ENCODE assay signal across 19 cellular contexts in genomic region chr12:96271469-96272199, GRCh38.
DNase-seq lines count a peak whose midpoint lies in the region; ATAC-seq and TF ChIP-seq lines count a peak whose summit lies in the region.
"Had no signal": no experiment of that assay in that cellular context is flagged by ENCODE, and none has a peak within 500 bp of the region (broad histone marks: within the 10 kb centered on the region; RNA-seq: fewer than 3 reads in every experiment).

No MANE protein-coding gene starts in this region.

- POLR2A ChIA-PET in activated CD8-positive, alpha-beta T cell treated with anti-CD3 and anti-CD28 coated beads for 36 hours (lab: Charles Lee) = no interaction called here
- POLR2A ChIA-PET in activated CD8-positive, alpha-beta T cell treated with anti-CD3 and anti-CD28 coated beads, Interleukin-2, amount 10 ng/mL, durations not matched to agents 7 days and 5 days (lab: Charles Lee) = interaction anchor here (0.5 to 1.5 kb wide), 3 partner anchors 39 to 128 kb away, joined by 3 to 4 read pairs (median 3); partner anchors contain the start of gene CDK17

- H3K27ac Mint-ChIP-seq in activated CD8-positive, alpha-beta T cell treated with anti-CD3 and anti-CD28 coated beads for 36 hours = peak overlapping the region; percentile 21
- H3K27ac Mint-ChIP-seq in activated CD8-positive, alpha-beta T cell treated with anti-CD3 and anti-CD28 coated beads, Interleukin-2, amount 10 ng/mL, durations not matched to agents 7 days and 5 days = no peak overlapping the region
- peak overlapping the region; percentile 41 for H3K27ac Mint-ChIP-seq in chondrocyte (ENCODE audit: unreplicated experiment)
- H3K27ac Mint-ChIP-seq: nephron had no signal

- peaks cover 20% of the 10 kb centered on the region for H3K4me1 Mint-ChIP-seq in activated CD8-positive, alpha-beta T cell treated with anti-CD3 and anti-CD28 coated beads for 36 hours (ENCODE audit: low read depth)
- peaks cover 3% of the 10 kb centered on the region for H3K4me1 Mint-ChIP-seq in activated CD8-positive, alpha-beta T cell treated with anti-CD3 and anti-CD28 coated beads, Interleukin-2, amount 10 ng/mL, durations not matched to agents 7 days and 5 days (ENCODE audit: low read depth)
- peaks cover 21% of the 10 kb centered on the region for H3K4me1 Mint-ChIP-seq in chondrocyte (ENCODE audit: low read depth)
- H3K4me1 Mint-ChIP-seq: nephron had no signal

- H3K27ac ChIP-seq in effector memory CD4-positive, alpha-beta T cell (ENCODE audit: insufficient read depth, low read length, poor library complexity, severe bottlenecking) = no peak overlapping the region
- H3K27ac ChIP-seq: vagina had no signal

- no peaks in the 10 kb centered on the region for H3K4me1 ChIP-seq in effector memory CD4-positive, alpha-beta T cell (ENCODE audit: control insufficient read depth, insufficient read depth, low read length, poor library complexity, severe bottlenecking)
- H3K4me1 ChIP-seq: vagina had no signal

- no peaks in the 10 kb centered on the region for H3K9me3 ChIP-seq in effector memory CD4-positive, alpha-beta T cell (ENCODE audit: control insufficient read depth, low read length)
- H3K9me3 ChIP-seq: vagina had no signal

- H3K36me3 Mint-ChIP-seq in activated CD8-positive, alpha-beta T cell treated with anti-CD3 and anti-CD28 coated beads for 36 hours (ENCODE audit: low read depth) = peaks cover 43% of the 10 kb centered on the region
- peaks cover 63% of the 10 kb centered on the region for H3K36me3 Mint-ChIP-seq in activated CD8-positive, alpha-beta T cell treated with anti-CD3 and anti-CD28 coated beads, Interleukin-2, amount 10 ng/mL, durations not matched to agents 7 days and 5 days (ENCODE audit: low read depth)
- H3K36me3 Mint-ChIP-seq in chondrocyte (ENCODE audit: low read depth) = peaks cover 19% of the 10 kb centered on the region

- H3K27me3 Mint-ChIP-seq in activated CD8-positive, alpha-beta T cell treated with anti-CD3 and anti-CD28 coated beads for 36 hours = no peaks in the 10 kb centered on the region
- no peaks in the 10 kb centered on the region for H3K27me3 Mint-ChIP-seq in activated CD8-positive, alpha-beta T cell treated with anti-CD3 and anti-CD28 coated beads, Interleukin-2, amount 10 ng/mL, durations not matched to agents 7 days and 5 days (ENCODE audit: low read depth)
- no peaks in the 10 kb centered on the region for H3K27me3 Mint-ChIP-seq in chondrocyte (ENCODE audit: low read depth)

- no peak for TF ChIP-seq CTCF in activated CD8-positive, alpha-beta T cell treated with anti-CD3 and anti-CD28 coated beads for 36 hours (IDR thresholded peaks at IDR 0.05)
- TF ChIP-seq CTCF in chondrocyte (IDR thresholded peaks at IDR 0.05) (no peak), omental fat pad (IDR thresholded peaks at IDR 0.05) (no peak)

- no peak for DNase-seq in activated CD8-positive, alpha-beta T cell treated with anti-CD3 and anti-CD28 coated beads for 36 hours
- no peak for DNase-seq in activated CD8-positive, alpha-beta T cell treated with anti-CD3 and anti-CD28 coated beads, Interleukin-2, amount 10 ng/mL, durations not matched to agents 7 days and 5 days
- DNase-seq in NCI-H460 (ENCODE audit: extremely low read depth, low read depth) = peak; percentile 5
- no peak for DNase-seq in chondrocyte (ENCODE audit: low spot score)
- no peak for DNase-seq in omental fat pad (ENCODE audit: low spot score)
- no peak for DNase-seq in SK-N-DZ (ENCODE audit: low spot score)
- DNase-seq in effector memory CD4-positive, alpha-beta T cell = no peak
- DNase-seq: activated CD4-positive, CD25-positive, alpha-beta regulatory T cell treated with anti-CD3 and anti-CD28 coated beads, Interleukin-2, amount 50 U/mL, for 72 hours; anterior cingulate cortex; EL; Karpas-422; NCI-H1436 treated with DMSO at 0.1 percent for 48 hours; NCI-H345; retina; substantia nigra had no signal

- no peak overlapping the region for H3K4me3 Mint-ChIP-seq in activated CD8-positive, alpha-beta T cell treated with anti-CD3 and anti-CD28 coated beads for 36 hours
- H3K4me3 Mint-ChIP-seq in activated CD8-positive, alpha-beta T cell treated with anti-CD3 and anti-CD28 coated beads, Interleukin-2, amount 10 ng/mL, durations not matched to agents 7 days and 5 days = no peak overlapping the region
- H3K4me3 Mint-ChIP-seq in chondrocyte (ENCODE audit: unreplicated experiment) = no peak overlapping the region
- H3K4me3 Mint-ChIP-seq: nephron had no signal

- CTCF ChIA-PET in activated CD8-positive, alpha-beta T cell treated with anti-CD3 and anti-CD28 coated beads for 36 hours (lab: Charles Lee) = interaction anchor here (1.4 kb wide), 1 partner anchor 19 kb away, joined by 4 read pairs; no protein-coding TSS in a partner anchor
- CTCF ChIA-PET in activated CD8-positive, alpha-beta T cell treated with anti-CD3 and anti-CD28 coated beads, Interleukin-2, amount 10 ng/mL, durations not matched to agents 7 days and 5 days (lab: Charles Lee) = no interaction called here

- H3K9me3 Mint-ChIP-seq in activated CD8-positive, alpha-beta T cell treated with anti-CD3 and anti-CD28 coated beads for 36 hours = no peaks in the 10 kb centered on the region
- H3K9me3 Mint-ChIP-seq in activated CD8-positive, alpha-beta T cell treated with anti-CD3 and anti-CD28 coated beads, Interleukin-2, amount 10 ng/mL, durations not matched to agents 7 days and 5 days (ENCODE audit: insufficient read depth) = no peaks in the 10 kb centered on the region
- no peaks in the 10 kb centered on the region for H3K9me3 Mint-ChIP-seq in chondrocyte (ENCODE audit: low read depth)
- H3K9me3 Mint-ChIP-seq: nephron had no signal

- no peak for ATAC-seq in activated CD8-positive, alpha-beta T cell treated with anti-CD3 and anti-CD28 coated beads for 36 hours
- ATAC-seq in activated CD8-positive, alpha-beta T cell treated with anti-CD3 and anti-CD28 coated beads, Interleukin-2, amount 10 ng/mL, durations not matched to agents 7 days and 5 days = no peak
- ATAC-seq in omental fat pad (ENCODE audit: low FRiP score) (peak; percentile 15), GM19463 (IDR thresholded peaks at IDR 0.05; ENCODE audit: unreplicated experiment) (no peak)

- no peaks in the 10 kb centered on the region for H3K27me3 ChIP-seq in effector memory CD4-positive, alpha-beta T cell (replicated peaks; ENCODE audit: control insufficient read depth, insufficient read depth, low read length, poor library complexity, severe bottlenecking)
- H3K27me3 ChIP-seq: vagina had no signal

- intact Hi-C loops in activated CD8-positive, alpha-beta T cell treated with anti-CD3 and anti-CD28 coated beads for 36 hours (cut with micrococcal nuclease) = no loop called here

- H3K36me3 ChIP-seq in effector memory CD4-positive, alpha-beta T cell (ENCODE audit: control insufficient read depth, insufficient read depth, low read length) = peaks cover 55% of the 10 kb centered on the region

- no peak overlapping the region for H3K4me3 ChIP-seq in effector memory CD4-positive, alpha-beta T cell (ENCODE audit: insufficient read depth, low read depth, low read length, poor library complexity, severe bottlenecking)
- H3K4me3 ChIP-seq: lung, vagina had no signal
